8 cellular contexts compared by ENCODE assay signal in genomic region chr11:46936138-46937110, GRCh38. TPM values are rescaled to one million over a fixed set of nuclear protein-coding genes. Genes with fewer than 3 reads are reported as not detected.
DNase-seq lines count a peak whose midpoint lies in the region; ATAC-seq and TF ChIP-seq lines count a peak whose summit lies in the region.

A gene with protein sequence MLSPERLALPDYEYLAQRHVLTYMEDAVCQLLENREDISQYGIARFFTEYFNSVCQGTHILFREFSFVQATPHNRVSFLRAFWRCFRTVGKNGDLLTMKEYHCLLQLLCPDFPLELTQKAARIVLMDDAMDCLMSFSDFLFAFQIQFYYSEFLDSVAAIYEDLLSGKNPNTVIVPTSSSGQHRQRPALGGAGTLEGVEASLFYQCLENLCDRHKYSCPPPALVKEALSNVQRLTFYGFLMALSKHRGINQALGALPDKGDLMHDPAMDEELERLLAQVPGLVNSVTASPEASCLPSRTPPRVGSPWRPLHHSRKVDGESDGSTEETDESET (plus strand): TSS chr11:46936761. CDS start chr11:46936806, 45 bp downstream.

- H3K36me3 ChIP-seq in KOPT-K1 (ENCODE audit: insufficient read depth, low read length), result no peaks in the 10 kb centered on the region
- H3K36me3 ChIP-seq in Peyer's patch, result no peaks in the 10 kb centered on the region
- H3K36me3 ChIP-seq in esophagus squamous epithelium, result peaks cover 0 to 5% (median 0%) of the 10 kb centered on the region in 3 donors

- H3K4me3 ChIP-seq in Peyer's patch, result peak within 1 kb of the TSS; percentile 56 to 68 (median 62)
- peak within 1 kb of the TSS; percentile 53 to 85 (median 70) for H3K4me3 ChIP-seq in esophagus squamous epithelium

- H3K9me3 ChIP-seq in KOPT-K1 (ENCODE audit: insufficient read depth, low read length, poor library complexity, severe bottlenecking) (no peaks in the 10 kb centered on the region), Peyer's patch (no peaks in the 10 kb centered on the region), esophagus squamous epithelium (no peaks in the 10 kb centered on the region)

- DNase-seq in DMS153 treated with DMSO at 0.1 percent for 48 hours (lab: John Stamatoyannopoulos, UW; ENCODE audit: unreplicated experiment) (peak; percentile 75), Peyer's patch (peak; percentile 94 to 97 (median 94)), activated T-helper 1 cell treated with Interleukin-2 at 50 U/mL for 16 hours (ENCODE audit: low read depth) (peak; percentile 87), esophagus squamous epithelium (lab: John Stamatoyannopoulos, UW) (peak; percentile 77), myocyte (ENCODE audit: low read depth) (peak; percentile 96)
- DNase-seq in stimulated activated CD8-positive, alpha-beta memory T cell treated with anti-CD3 and anti-CD28 coated beads, Interleukin-7, amount 100 ng/mL, for 4 hours (ENCODE audit: low read depth in 2 of 2), result peak; percentile 86 to 89

- H3K4me1 ChIP-seq in Peyer's patch (peaks cover 0 to 20% (median 0%) of the 10 kb centered on the region in 4 donors), esophagus squamous epithelium (peaks cover 5 to 22% (median 8%) of the 10 kb centered on the region in 3 donors)

- intact Hi-C loops in esophagus squamous epithelium (cut with DNase I), result no loop called here

- H3K27me3 ChIP-seq in Peyer's patch (no peaks in the 10 kb centered on the region), esophagus squamous epithelium (peaks cover 0 to 4% (median 0%) of the 10 kb centered on the region in 4 donors)

- 23 to 28% methylated on average over 25 to 36 of the region's 41 CpGs for WGBS in esophagus squamous epithelium, 2 donors

- TF ChIP-seq CTCF in Peyer's patch (IDR thresholded peaks at IDR 0.05) (no peak), esophagus squamous epithelium (IDR thresholded peaks at IDR 0.05) (peak in 1 of 6 experiments; percentile 6)

- peak; percentile 92 for ATAC-seq in GM21737 (IDR thresholded peaks at IDR 0.05; ENCODE audit: unreplicated experiment)

- TF ChIP-seq POLR2A in Peyer's patch (IDR thresholded peaks at IDR 0.05) (no peak), esophagus squamous epithelium (IDR thresholded peaks at IDR 0.05) (no peak)

- peak within 1 kb of the TSS; percentile 49 for H3K27ac ChIP-seq in KOPT-K1 (ENCODE audit: low read depth, low read length, poor library complexity, severe bottlenecking)
- peak within 1 kb of the TSS; percentile 13 to 47 (median 38) for H3K27ac ChIP-seq in Peyer's patch
- H3K27ac ChIP-seq in esophagus squamous epithelium, result peak within 1 kb of the TSS in 3 of 4 donors; percentile 24 to 79 (median 41)

RNA-seq across cellular contexts. Expression of the gene that starts here (rescaled TPM):
- total RNA-seq in Peyer's patch, result 10 to 100 TPM; 31.8 to 42.1 (median 39.1) TPM
- total RNA-seq in esophagus squamous epithelium, result 10 to 100 TPM in 3 of 4 donors, 1 to 10 TPM in 1; 9.4 to 19.6 (median 16.4) TPM
- total RNA-seq in myocyte, result 20.2 and 22.0 TPM in 2 replicates
- 38.9 TPM for polyA plus RNA-seq in myocyte (2012)

Comparison
In these comparisons a context has a peak if more than half of its experiments do, and no peak if none do; other contexts are left out.
1. Peak in every context shown above with its lines: DNase-seq, ATAC-seq, H3K4me3 ChIP-seq and H3K27ac ChIP-seq.